ENCODE assay signal across 14 cellular contexts in the genomic region with DNA sequence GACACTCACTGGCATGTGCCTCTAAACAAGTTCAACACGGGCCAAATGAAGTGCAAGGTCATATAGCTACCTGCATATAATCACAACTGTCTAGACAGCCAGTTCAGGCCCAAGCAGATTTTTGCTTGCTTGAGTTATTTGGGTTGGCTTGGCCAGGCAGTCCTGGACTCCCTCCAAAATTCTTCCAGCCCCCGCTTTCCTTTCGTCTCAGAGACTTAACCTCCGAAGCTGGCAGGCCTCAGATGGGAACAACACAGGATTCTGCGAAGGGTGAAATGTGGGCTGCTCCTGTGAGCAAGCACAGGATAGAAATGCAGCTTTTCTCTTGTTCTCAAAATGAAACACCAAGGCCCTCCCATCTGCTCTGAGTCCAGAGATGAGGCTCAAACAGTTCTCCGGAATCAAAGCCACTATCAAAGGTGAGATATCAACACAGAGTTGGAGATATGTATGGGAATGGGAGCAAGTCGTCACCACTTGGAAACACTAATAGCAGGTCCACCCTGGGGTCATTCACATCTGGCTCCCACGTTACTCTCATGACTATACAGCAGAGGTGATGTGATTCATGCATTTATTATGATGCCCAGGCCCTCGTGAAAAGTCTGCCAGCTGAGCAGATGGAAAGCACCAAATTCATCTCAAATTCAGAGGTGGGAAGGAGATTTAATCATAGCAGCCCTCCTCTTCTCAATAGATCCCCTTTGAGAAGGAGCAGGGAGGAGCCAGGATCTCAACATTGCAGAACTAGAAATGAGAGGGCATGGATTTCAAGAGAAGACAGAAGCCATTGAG.
A peak's percentile ranks its signal among the peaks of the same experiment; 100 is the strongest.
DNase-seq lines count a peak whose midpoint lies in the region; ATAC-seq and TF ChIP-seq lines count a peak whose summit lies in the region.
"Had no signal": no experiment of that assay in that cellular context is flagged by ENCODE, and none has a peak within 500 bp of the region (broad histone marks: within the 10 kb centered on the region; RNA-seq: fewer than 3 reads in every experiment).

No MANE protein-coding gene starts in this region.

- H3K27ac ChIP-seq in coronary artery, result peak overlapping the region; percentile 46 to 83

- no peaks in the 10 kb centered on the region for H3K9me3 ChIP-seq in MG63

- H3K4me3 ChIP-seq in MG63, result no peak overlapping the region
- no peak overlapping the region for H3K4me3 ChIP-seq in coronary artery
- H3K4me3 ChIP-seq: lung had no signal

- DNase-seq in MG63 (peak; percentile 60), coronary artery (ENCODE audit: low spot score) (peak; percentile 83), kidney glomerular epithelial cell (lab: John Stamatoyannopoulos, UW) (peak; percentile 56), smooth muscle cell of the brain vasculature (ENCODE audit: low read depth, low spot score) (peak; percentile 6), NCI-H510A treated with DMSO at 0.1 percent for 48 hours (lab: John Stamatoyannopoulos, UW) (no peak), NCI-H345 (lab: John Stamatoyannopoulos, UW) (no peak)
- DNase-seq: activated CD4-positive, alpha-beta T cell treated with anti-CD3 and anti-CD28 coated beads, Interleukin-2, amount 10 ng/mL, durations not matched to agents 24 days and 14 days; activated naive CD4-positive, alpha-beta T cell treated with anti-CD3 and anti-CD28 coated beads for 36 hours; CD4-positive, alpha-beta T cell; NCI-H1048; NCI-H82 had no signal

- no peak for TF ChIP-seq CTCF in coronary artery (IDR thresholded peaks at IDR 0.05)

- H3K27me3 ChIP-seq in MG63, result no peaks in the 10 kb centered on the region

- no peaks in the 10 kb centered on the region for H3K36me3 ChIP-seq in MG63

- ATAC-seq in HG03457 (IDR thresholded peaks at IDR 0.05; ENCODE audit: unreplicated experiment), result no peak
- ATAC-seq in GM21825 (IDR thresholded peaks at IDR 0.05; ENCODE audit: unreplicated experiment), result no peak

Comparison
In these comparisons a context has a peak if more than half of its experiments do, and no peak if none do; other contexts are left out.
1. DNase-seq: peak in MG63 (single experiment), coronary artery (single experiment), kidney glomerular epithelial cell (single experiment) and smooth muscle cell of the brain vasculature (single experiment); none in NCI-H510A treated with DMSO at 0.1 percent for 48 hours (single experiment) and NCI-H345 (single experiment).